22 cellular contexts compared by ENCODE assay signal in the genomic region with DNA sequence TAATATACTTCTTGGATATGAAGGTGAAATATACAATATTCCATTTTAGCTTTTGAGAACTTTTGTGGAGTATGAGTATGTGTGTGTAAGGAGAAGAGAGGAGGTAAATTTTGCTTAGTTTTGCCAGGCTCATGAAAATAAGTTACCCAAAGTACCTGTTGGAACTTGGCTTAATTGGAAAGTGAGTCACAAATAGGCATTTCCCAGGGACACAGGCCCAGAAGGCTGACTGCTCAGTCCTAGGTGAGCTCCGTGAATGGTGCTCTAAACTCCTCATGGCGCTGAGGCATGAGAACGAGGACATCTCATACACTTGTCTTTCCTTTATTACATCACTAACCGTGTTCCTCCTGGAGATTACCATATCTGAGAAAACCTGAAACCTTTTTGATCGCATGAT.
"Had no signal": no experiment of that assay in that cellular context is flagged by ENCODE, and none has a peak within 500 bp of the region (broad histone marks: within the 10 kb centered on the region; RNA-seq: fewer than 3 reads in every experiment).

No MANE protein-coding gene starts in this region.

- H3K27me3 ChIP-seq: colonic mucosa, esophagus muscularis mucosa, gastrocnemius medialis, heart right ventricle had no signal

- H3K9me3 ChIP-seq: colonic mucosa, esophagus muscularis mucosa, gastrocnemius medialis, heart right ventricle, left ventricle myocardium inferior, lower lobe of right lung had no signal

- FAIRE-seq: endometrium, islet of Langerhans, kidney had no signal

- DNase-seq: cerebellar nuclear complex; colonic mucosa; cortex of kidney; effector CD8-positive, alpha-beta T cell; effector memory CD8-positive, alpha-beta T cell; endodermal cell; foreskin melanocyte; gastrocnemius medialis; glutamatergic neuron; head of caudate nucleus; heart right ventricle; hippocampal formation; kidney; kidney glomerular epithelial cell; left colon; left ventricle myocardium inferior; lower lobe of right lung; mesendoderm; midbrain had no signal

- H3K36me3 ChIP-seq: colonic mucosa, esophagus muscularis mucosa, gastrocnemius medialis, heart right ventricle, left ventricle myocardium inferior, lower lobe of right lung had no signal

- H3K4me3 ChIP-seq: colonic mucosa, esophagus muscularis mucosa, gastrocnemius medialis, heart right ventricle, left ventricle myocardium inferior, lower lobe of right lung had no signal

- H3K4me1 ChIP-seq: colonic mucosa, esophagus muscularis mucosa, gastrocnemius medialis, heart right ventricle, left ventricle myocardium inferior, lower lobe of right lung had no signal

- H3K27ac ChIP-seq: colonic mucosa, esophagus muscularis mucosa, gastrocnemius medialis, heart right ventricle, left ventricle myocardium inferior, lower lobe of right lung had no signal
